In genomic region chr18:43422483-43422882, GRCh38 we compare ENCODE assay signal across 9 cellular contexts.
A peak's percentile ranks its signal among the peaks of the same experiment; 100 is the strongest.
DNase-seq lines count a peak whose midpoint lies in the region; ATAC-seq and TF ChIP-seq lines count a peak whose summit lies in the region.
"Had no signal": no experiment of that assay in that cellular context is flagged by ENCODE, and none has a peak within 500 bp of the region (broad histone marks: within the 10 kb centered on the region; RNA-seq: fewer than 3 reads in every experiment).

No MANE protein-coding gene starts in this region.

- intact Hi-C loops in sigmoid colon (cut with DNase I): no loop called here

- ATAC-seq in SK-N-SH treated with all-trans-retinoic acid at 6 μM for 48 hours (peak; percentile 61; the same call in 2 of the 3 replicates), HG03520 (IDR thresholded peaks at IDR 0.05; ENCODE audit: unreplicated experiment) (no peak)

- TF ChIP-seq CTCF in sigmoid colon (IDR thresholded peaks at IDR 0.05): no peak

- H3K4me1 ChIP-seq in sigmoid colon: no peaks in the 10 kb centered on the region

- 41 to 46% methylated on average over 5 of the region's 5 CpGs for WGBS in sigmoid colon, 2 donors

- no peak for TF ChIP-seq POLR2A in sigmoid colon (IDR thresholded peaks at IDR 0.05)

- no peaks in the 10 kb centered on the region for H3K27me3 ChIP-seq in sigmoid colon

- TF ChIP-seq EP300 in sigmoid colon (IDR thresholded peaks at IDR 0.05): no peak

- no peaks in the 10 kb centered on the region for H3K36me3 ChIP-seq in sigmoid colon

- H3K9me3 ChIP-seq in sigmoid colon: no peaks in the 10 kb centered on the region

- H3K27ac ChIP-seq in sigmoid colon: no peak overlapping the region

- DNase-seq in DMS153 treated with DMSO at 0.1 percent for 48 hours (lab: John Stamatoyannopoulos, UW; ENCODE audit: unreplicated experiment): peak; percentile 3
- peak; percentile 52 for DNase-seq in NCI-H1092 (lab: John Stamatoyannopoulos, UW)
- peak; percentile 36 for DNase-seq in left kidney (ENCODE audit: low read depth, low spot score)
- DNase-seq in middle frontal gyrus (ENCODE audit: extremely low spot score, low spot score): no peak
- DNase-seq in sigmoid colon: no peak
- DNase-seq in HuH-7 (ENCODE audit: low spot score): no peak
- DNase-seq: RPMI8226 had no signal

- no peak overlapping the region for H3K4me3 ChIP-seq in sigmoid colon

TF ChIP-seq in SK-N-SH treated with all-trans-retinoic acid at 6 μM for 48 hours, 23 proteins besides CTCF, POLR2A, EP300 and RAD21:
- no peak for TF ChIP-seq ZC3H10 (CRISPR knock-in tag; IDR thresholded peaks at IDR 0.05)
- TF ChIP-seq CREB5 (CRISPR knock-in tag; IDR thresholded peaks at IDR 0.05; ENCODE audit: low read depth): no peak
- TF ChIP-seq PATZ1 (CRISPR knock-in tag; IDR thresholded peaks at IDR 0.05; ENCODE audit: borderline replicate concordance): no peak
- peak; percentile 86; the same call in 1 of the 2 replicates for TF ChIP-seq SNAI2 (CRISPR knock-in tag; IDR thresholded peaks at IDR 0.05)
- no peak for TF ChIP-seq CSDC2 (CRISPR knock-in tag; IDR thresholded peaks at IDR 0.05)
- TF ChIP-seq POU6F1 (CRISPR knock-in tag; IDR thresholded peaks at IDR 0.05; ENCODE audit: borderline replicate concordance, low read depth): no peak
- TF ChIP-seq TSHZ2 (CRISPR knock-in tag; IDR thresholded peaks at IDR 0.05): peak; percentile 58; the same call in 1 of the 2 replicates
- no peak for TF ChIP-seq GLIS3 (CRISPR knock-in tag; IDR thresholded peaks at IDR 0.05)
- peak; percentile 45; the same call in 1 of the 2 replicates for TF ChIP-seq ZFP3 (CRISPR knock-in tag; IDR thresholded peaks at IDR 0.05)
- no peak for TF ChIP-seq RARB (CRISPR knock-in tag; IDR thresholded peaks at IDR 0.05)
- peak; percentile 73 for TF ChIP-seq ISL1 (CRISPR knock-in tag; IDR thresholded peaks at IDR 0.05)
- TF ChIP-seq ARNTL (CRISPR knock-in tag; IDR thresholded peaks at IDR 0.05; ENCODE audit: borderline replicate concordance, low read depth): no peak
- TF ChIP-seq TCF4 (CRISPR knock-in tag; IDR thresholded peaks at IDR 0.05; ENCODE audit: borderline replicate concordance): peak; percentile 62; the same call in 1 of the 2 replicates
- TF ChIP-seq ESRRG (CRISPR knock-in tag; IDR thresholded peaks at IDR 0.05): no peak
- TF ChIP-seq ZNF8 (CRISPR knock-in tag; IDR thresholded peaks at IDR 0.05): no peak
- TF ChIP-seq TOX (CRISPR knock-in tag; IDR thresholded peaks at IDR 0.05; ENCODE audit: borderline replicate concordance): no peak
- TF ChIP-seq ZNF565 (CRISPR knock-in tag; conservative IDR thresholded peaks at IDR 0.05; ENCODE audit: low read depth): no peak

Comparison
In these comparisons a context has a peak if more than half of its experiments do, and no peak if none do; other contexts are left out.
1. DNase-seq: peak in DMS153 treated with DMSO at 0.1 percent for 48 hours (single experiment), NCI-H1092 (single experiment) and left kidney (single experiment); none in middle frontal gyrus (single experiment), sigmoid colon (single experiment) and HuH-7 (single experiment).